ENCODE assay signal across 21 cellular contexts in the genomic region with DNA sequence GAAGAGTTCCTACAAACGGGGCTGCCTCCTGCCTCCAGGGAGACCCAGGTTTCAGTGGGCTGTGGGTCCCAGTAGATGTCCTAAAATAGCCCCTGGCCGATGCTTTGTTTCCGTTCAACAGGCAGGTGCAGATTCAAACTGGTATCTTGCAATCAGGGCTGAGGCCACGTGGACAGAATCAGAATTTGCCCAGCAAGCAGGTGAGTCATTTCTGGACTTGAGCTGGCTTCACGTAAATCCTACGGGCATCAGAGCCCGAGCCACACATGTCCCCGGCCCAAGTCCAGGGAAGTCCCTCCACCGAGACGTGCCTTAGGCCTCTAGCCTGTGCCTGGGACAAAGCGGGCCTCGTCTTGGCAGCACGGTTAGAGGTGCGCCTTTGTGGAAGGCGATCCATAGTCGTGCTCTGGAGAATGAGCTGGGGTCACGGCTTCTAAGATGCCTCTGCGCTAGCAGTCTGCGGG.
DNase-seq lines count a peak whose midpoint lies in the region; ATAC-seq and TF ChIP-seq lines count a peak whose summit lies in the region.
"Had no signal": no experiment of that assay in that cellular context is flagged by ENCODE, and none has a peak within 500 bp of the region (broad histone marks: within the 10 kb centered on the region; RNA-seq: fewer than 3 reads in every experiment).

No MANE protein-coding gene starts in this region.

- no peaks in the 10 kb centered on the region for H3K9me3 ChIP-seq in colonic mucosa
- H3K9me3 ChIP-seq in sigmoid colon = no peaks in the 10 kb centered on the region
- H3K9me3 ChIP-seq: heart left ventricle, spleen, suprapubic skin had no signal

- H3K4me3 ChIP-seq in colonic mucosa (no peak overlapping the region), sigmoid colon (no peak overlapping the region)
- H3K4me3 ChIP-seq: heart left ventricle, spleen, suprapubic skin had no signal

- DNase-seq in NCI-H146 (lab: John Stamatoyannopoulos, UW) (peak; percentile 27), NCI-H146 treated with DMSO at 0.1 percent for 48 hours (lab: John Stamatoyannopoulos, UW; ENCODE audit: unreplicated experiment) (no peak), colonic mucosa (peak; percentile 33), sigmoid colon (peak; percentile 48), retina (no peak)
- no peak for DNase-seq in activated CD4-positive, alpha-beta T cell treated with anti-CD3 and anti-CD28 coated beads for 4 hours
- DNase-seq: activated CD4-positive, alpha-beta T cell treated with anti-CD3 and anti-CD28 coated beads, Interleukin-2, amount 10 ng/mL, durations not matched to agents 7 days and 5 days; activated T-cell treated with anti-CD3 and anti-CD28 coated beads, Interleukin-2, amount 50 U/mL, for 24 hours; Kasumi-1; kidney; mesendoderm; NCI-H1436 treated with DMSO at 0.1 percent for 48 hours; NCI-H2227 treated with DMSO at 0.1 percent for 48 hours; spleen had no signal

- no peak overlapping the region for H3K9ac ChIP-seq in colonic mucosa (ENCODE audit: low read depth in 2 of 2, low read length in 2 of 2)

- intact Hi-C loops in colonic mucosa (cut with DNase I) = no loop called here
- intact Hi-C loops in sigmoid colon (cut with DNase I) = no loop called here

- H3K4me1 ChIP-seq in colonic mucosa (no peaks in the 10 kb centered on the region), sigmoid colon (peaks cover 0 to 14% (median 10%) of the 10 kb centered on the region in 4 donors)
- H3K4me1 ChIP-seq: heart left ventricle, spleen, suprapubic skin had no signal

- peak; percentile 72 for ATAC-seq in HG03442 (IDR thresholded peaks at IDR 0.05; ENCODE audit: unreplicated experiment)
- no peak for ATAC-seq in HG03280 (IDR thresholded peaks at IDR 0.05; ENCODE audit: unreplicated experiment)
- ATAC-seq: heart left ventricle; natural killer cell treated with Interleukin-12 subunit alpha and Interleukin-12 subunit beta and Interleukin-15 and Interleukin-18, amount 100 ng/mL, for 72 hours had no signal

- H3K27ac ChIP-seq in colonic mucosa (no peak overlapping the region), sigmoid colon (no peak overlapping the region)
- H3K27ac ChIP-seq: 22Rv1, heart left ventricle, RWPE1, spleen, suprapubic skin had no signal

- H3K36me3 ChIP-seq in colonic mucosa (no peaks in the 10 kb centered on the region), sigmoid colon (no peaks in the 10 kb centered on the region)
- H3K36me3 ChIP-seq: heart left ventricle, spleen, suprapubic skin had no signal

- TF ChIP-seq POLR2A in sigmoid colon (IDR thresholded peaks at IDR 0.05) = no peak

- WGBS in sigmoid colon, 2 donors = 67 to 77% methylated on average over 19 of the region's 19 CpGs

- TF ChIP-seq EP300 in sigmoid colon (IDR thresholded peaks at IDR 0.05) = no peak

- H3K27me3 ChIP-seq in colonic mucosa (no peaks in the 10 kb centered on the region), sigmoid colon (no peaks in the 10 kb centered on the region)
- H3K27me3 ChIP-seq: suprapubic skin had no signal

- TF ChIP-seq CTCF in colonic mucosa (IDR thresholded peaks at IDR 0.05) = no peak
- TF ChIP-seq CTCF in sigmoid colon (IDR thresholded peaks at IDR 0.05) = no peak

Comparison
In these comparisons a context has a peak if more than half of its experiments do, and no peak if none do; other contexts are left out.
1. DNase-seq: peak in NCI-H146 (single experiment), colonic mucosa (single experiment) and sigmoid colon (single experiment); none in NCI-H146 treated with DMSO at 0.1 percent for 48 hours (single experiment), activated CD4-positive, alpha-beta T cell treated with anti-CD3 and anti-CD28 coated beads for 4 hours (0 of 2) and retina (single experiment).